In the genomic region with DNA sequence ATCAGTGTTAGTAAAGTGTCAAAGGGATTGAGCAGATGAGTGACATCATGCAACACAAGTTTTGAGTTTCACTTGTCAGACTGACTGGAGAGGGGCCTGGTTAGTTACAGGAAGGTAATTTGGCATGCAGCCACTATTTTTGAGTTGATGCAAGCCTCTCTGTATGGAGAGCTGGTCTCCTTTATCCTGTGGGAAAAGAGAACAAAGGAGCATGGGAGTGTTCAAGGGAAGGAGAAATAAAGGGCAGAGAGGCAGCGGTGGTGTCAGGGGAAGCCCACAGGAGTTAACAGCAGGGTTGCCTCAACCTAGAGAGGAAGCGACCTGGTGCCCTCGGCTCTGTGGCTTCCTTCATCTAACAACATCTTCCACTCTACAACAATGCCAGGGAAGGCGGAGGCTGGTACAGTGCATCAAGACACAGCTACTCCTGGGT, we compare ENCODE assay signal across 16 cellular contexts. TPM values are rescaled to one million over a fixed set of nuclear protein-coding genes. Genes with fewer than 3 reads are reported as not detected.
DNase-seq lines count a peak whose midpoint lies in the region; ATAC-seq, FAIRE-seq and TF ChIP-seq lines count a peak whose summit lies in the region.
"Had no signal": no experiment of that assay in that cellular context is flagged by ENCODE, and none has a peak within 500 bp of the region (broad histone marks: within the 10 kb centered on the region; RNA-seq: fewer than 3 reads in every experiment).

No MANE protein-coding gene starts in this region.

- BruUV-seq in MCF 10A (replicated peaks; lab: Mats Ljungman, UMichigan) (no TSS peak), mammary epithelial cell (replicated peaks; lab: Mats Ljungman, UMichigan) (no TSS peak)

- dilution Hi-C loops in mammary epithelial cell (cut with HindIII; ENCODE audit: low sequenced_read_pairs), result no loop called here

- TF ChIP-seq CTCF in MCF 10A (IDR thresholded peaks at IDR 0.05; ENCODE audit: unreplicated experiment) (no peak), mammary epithelial cell (conservative IDR thresholded peaks at IDR 0.05 in 1 of 2, IDR thresholded peaks at IDR 0.05 in 1 of 2; ENCODE audit: extremely low read depth in 1 of 2, insufficient read depth in 1 of 2, low read depth in 1 of 2, low read length in 2 of 2) (no peak), uterus (IDR thresholded peaks at IDR 0.05) (no peak)
- TF ChIP-seq CTCF in activated CD8-positive, alpha-beta T cell treated with anti-CD3 and anti-CD28 coated beads for 36 hours (IDR thresholded peaks at IDR 0.05), result no peak

- in situ Hi-C loops in mammary epithelial cell (cut with MboI; ENCODE audit: low sequenced_read_pairs in 2 of 2), result no loop called here

- H3K4me1 ChIP-seq in mammary epithelial cell (ENCODE audit: insufficient read depth, low read length) (peaks cover 11% of the 10 kb centered on the region), uterus (no peaks in the 10 kb centered on the region)
- H3K4me1 ChIP-seq: suprapubic skin had no signal

- H3K9me3 ChIP-seq in mammary epithelial cell (replicated peaks; ENCODE audit: insufficient read depth, low read length) (no peaks in the 10 kb centered on the region), uterus (no peaks in the 10 kb centered on the region)
- H3K9me3 ChIP-seq: suprapubic skin had no signal

- no peak overlapping the region for H2AFZ ChIP-seq in mammary epithelial cell (ENCODE audit: low read depth, low read length)
- H2AFZ ChIP-seq: GM23248 had no signal

- H3K4me3 ChIP-seq in mammary epithelial cell (replicated peaks in 1 of 3; ENCODE audit: insufficient read depth in 1 of 3, low read depth in 2 of 3, low read length in 3 of 3), result no peak overlapping the region
- no peak overlapping the region for H3K4me3 ChIP-seq in uterus
- H3K4me3 ChIP-seq: GM23248, suprapubic skin had no signal

- H3K36me3 ChIP-seq in mammary epithelial cell (ENCODE audit: insufficient read depth, low read length) (no peaks in the 10 kb centered on the region), uterus (no peaks in the 10 kb centered on the region)
- H3K36me3 ChIP-seq: suprapubic skin had no signal

- 89% methylated on average over 4 of the region's 4 CpGs for WGBS in mammary epithelial cell (ENCODE audit: low coverage, missing lambda C conversion rate)

- no peaks in the 10 kb centered on the region for H3K79me2 ChIP-seq in mammary epithelial cell (ENCODE audit: insufficient read depth, low read length)

- DNase-seq in MCF 10A (ENCODE audit: unreplicated experiment) (peak; percentile 13), mammary epithelial cell (no peak), posterior cingulate gyrus (no peak), uterus (no peak), H54 (ENCODE audit: insufficient read length, low spot score) (no peak)
- DNase-seq in activated CD8-positive, alpha-beta T cell treated with anti-CD3 and anti-CD28 coated beads for 36 hours, result peak; percentile 76
- DNase-seq in central memory CD8-positive, alpha-beta T cell (ENCODE audit: low spot score in 2 of 2), result peak; percentile 27 to 45
- DNase-seq: AML-193, GM23248, kidney had no signal

- CTCF ChIA-PET in MCF 10A (lab: Yijun Ruan, JAX), result interaction anchor here (0.5 to 0.6 kb wide), 2 partner anchors 39 to 412 kb away, joined by 3 read pairs; no protein-coding TSS in a partner anchor
- CTCF ChIA-PET in mammary epithelial cell (lab: Charles Lee; ENCODE audit: low non-redundant PET), result no interaction called here
- CTCF ChIA-PET in activated CD8-positive, alpha-beta T cell treated with anti-CD3 and anti-CD28 coated beads for 36 hours (lab: Charles Lee), result interaction anchor here (0.9 to 4.1 kb wide), 9 partner anchors 8 to 153 kb away, joined by 3 to 25 read pairs (median 7); no protein-coding TSS in a partner anchor

- no peaks in the 10 kb centered on the region for H3K4me1 Mint-ChIP-seq in MCF 10A (ENCODE audit: insufficient read depth, unreplicated experiment)
- H3K4me1 Mint-ChIP-seq in activated CD8-positive, alpha-beta T cell treated with anti-CD3 and anti-CD28 coated beads for 36 hours (ENCODE audit: low read depth), result peaks cover 81% of the 10 kb centered on the region
- peaks cover 47% of the 10 kb centered on the region for H3K4me1 Mint-ChIP-seq in central memory CD8-positive, alpha-beta T cell
- H3K4me1 Mint-ChIP-seq: WTC11 had no signal

- POLR2A ChIA-PET in MCF 10A (lab: Yijun Ruan, JAX), result no interaction called here
- POLR2A ChIA-PET in activated CD8-positive, alpha-beta T cell treated with anti-CD3 and anti-CD28 coated beads for 36 hours (lab: Charles Lee), result interaction anchor here (0.6 to 14.2 kb wide), 24 partner anchors 8 to 162 kb away, joined by 3 to 237 read pairs (median 5); partner anchors contain the start of genes CD28 and ICOS

- no peaks in the 10 kb centered on the region for H3K9me3 Mint-ChIP-seq in MCF 10A (ENCODE audit: unreplicated experiment)
- H3K9me3 Mint-ChIP-seq in activated CD8-positive, alpha-beta T cell treated with anti-CD3 and anti-CD28 coated beads for 36 hours, result peaks cover 8% of the 10 kb centered on the region
- H3K9me3 Mint-ChIP-seq in central memory CD8-positive, alpha-beta T cell, result no peaks in the 10 kb centered on the region
- H3K9me3 Mint-ChIP-seq: WTC11 had no signal

- H3K27ac ChIP-seq in mammary epithelial cell (ENCODE audit: insufficient read depth, low read depth, low read length) (no peak overlapping the region), uterus (no peak overlapping the region)
- H3K27ac ChIP-seq: GM23248, suprapubic skin had no signal

- no peak overlapping the region for H3K4me2 ChIP-seq in mammary epithelial cell (ENCODE audit: insufficient read depth, low read depth, low read length)

- intact Hi-C loops in MCF 10A (cut with micrococcal nuclease), result no loop called here
- intact Hi-C loops in mammary epithelial cell (cut with micrococcal nuclease), result no loop called here
- intact Hi-C loops in activated CD8-positive, alpha-beta T cell treated with anti-CD3 and anti-CD28 coated beads for 36 hours (cut with micrococcal nuclease), result loop anchor here (2.0 to 5.0 kb wide), 3 partner anchors 17 to 52 kb away; no protein-coding TSS in a partner anchor
- intact Hi-C loops in posterior cingulate gyrus (cut with DNase I), result no loop called here
- intact Hi-C loops in uterus (cut with DNase I; ENCODE audit: low total_unique reads), result no loop called here

- FAIRE-seq in H54 (lab: Jason Lieb, UNC), result no peak
- FAIRE-seq: kidney had no signal

- no peak overlapping the region for H3K27ac Mint-ChIP-seq in MCF 10A (ENCODE audit: low read depth, unreplicated experiment)
- H3K27ac Mint-ChIP-seq in activated CD8-positive, alpha-beta T cell treated with anti-CD3 and anti-CD28 coated beads for 36 hours, result peak overlapping the region; percentile 97
- peak overlapping the region; percentile 86 for H3K27ac Mint-ChIP-seq in central memory CD8-positive, alpha-beta T cell (ENCODE audit: low read depth)
- H3K27ac Mint-ChIP-seq: WTC11 had no signal

- H3K4me3 Mint-ChIP-seq in MCF 10A (ENCODE audit: unreplicated experiment), result no peak overlapping the region
- H3K4me3 Mint-ChIP-seq in activated CD8-positive, alpha-beta T cell treated with anti-CD3 and anti-CD28 coated beads for 36 hours, result peak overlapping the region; percentile 81
- peak overlapping the region; percentile 65 for H3K4me3 Mint-ChIP-seq in central memory CD8-positive, alpha-beta T cell
- H3K4me3 Mint-ChIP-seq: WTC11 had no signal

- no peak for TF ChIP-seq POLR2A in uterus (IDR thresholded peaks at IDR 0.05)
- no peak for TF ChIP-seq POLR2A in H54 (IDR thresholded peaks at IDR 0.05; ENCODE audit: low read depth, low read length)

- ATAC-seq in activated CD8-positive, alpha-beta T cell treated with anti-CD3 and anti-CD28 coated beads for 36 hours, result peak; percentile 46
- peak; percentile 84 for ATAC-seq in central memory CD8-positive, alpha-beta T cell (replicated peaks; ENCODE audit: extremely low read depth, poor library complexity, severe bottlenecking)
- no peak for ATAC-seq in GM18511 (IDR thresholded peaks at IDR 0.05; ENCODE audit: unreplicated experiment)
- ATAC-seq: Panc1, WTC11 had no signal

- H3K36me3 Mint-ChIP-seq in MCF 10A (ENCODE audit: insufficient read depth, unreplicated experiment), result no peaks in the 10 kb centered on the region
- H3K36me3 Mint-ChIP-seq in activated CD8-positive, alpha-beta T cell treated with anti-CD3 and anti-CD28 coated beads for 36 hours (ENCODE audit: low read depth), result peaks cover 63% of the 10 kb centered on the region
- peaks cover 17% of the 10 kb centered on the region for H3K36me3 Mint-ChIP-seq in central memory CD8-positive, alpha-beta T cell (ENCODE audit: insufficient read depth)
- H3K36me3 Mint-ChIP-seq: WTC11 had no signal

- no peak overlapping the region for H3K9ac ChIP-seq in mammary epithelial cell (ENCODE audit: insufficient read depth, low read length)
- H3K9ac ChIP-seq: GM23248 had no signal

- no peaks in the 10 kb centered on the region for H4K20me1 ChIP-seq in mammary epithelial cell (ENCODE audit: insufficient read depth, low read length)

- H3K27me3 ChIP-seq in mammary epithelial cell (ENCODE audit: insufficient read depth, low read length) (peaks cover 2% of the 10 kb centered on the region), uterus (no peaks in the 10 kb centered on the region)
- H3K27me3 ChIP-seq: suprapubic skin had no signal

- H3K27me3 Mint-ChIP-seq in MCF 10A (ENCODE audit: insufficient read depth, unreplicated experiment), result peaks cover 53% of the 10 kb centered on the region
- H3K27me3 Mint-ChIP-seq in activated CD8-positive, alpha-beta T cell treated with anti-CD3 and anti-CD28 coated beads for 36 hours, result no peaks in the 10 kb centered on the region
- no peaks in the 10 kb centered on the region for H3K27me3 Mint-ChIP-seq in central memory CD8-positive, alpha-beta T cell

RNA-seq across cellular contexts. Expression of gene CTLA4, which starts 2.1 kb away (rescaled TPM):
- not detected in 2 replicates for total RNA-seq in MCF 10A (2022)
- not detected for total RNA-seq in mammary epithelial cell
- not detected for polyA plus RNA-seq in mammary epithelial cell
- not detected for polyA minus RNA-seq in mammary epithelial cell
- 10 to 100 TPM; 28.7 to 30.7 TPM for total RNA-seq in activated CD8-positive, alpha-beta T cell treated with anti-CD3 and anti-CD28 coated beads for 36 hours
- under 1 TPM in 1 of 4 donors, not detected in 3; 0.14 TPM for total RNA-seq in uterus
- total RNA-seq: cerebellum, GM23248 had no signal
- polyA plus RNA-seq: GM23248, neural cell had no signal

Comparison
In these comparisons a context has a peak if more than half of its experiments do, and no peak if none do; other contexts are left out.
1. DNase-seq: peak in MCF 10A (single experiment), activated CD8-positive, alpha-beta T cell treated with anti-CD3 and anti-CD28 coated beads for 36 hours (single experiment) and central memory CD8-positive, alpha-beta T cell (2 of 2); none in mammary epithelial cell (single experiment), posterior cingulate gyrus (0 of 10), uterus (0 of 2) and H54 (single experiment).
2. RNA of gene CTLA4, which starts 2.1 kb away (total RNA-seq): 28.7 to 30.7 TPM in activated CD8-positive, alpha-beta T cell treated with anti-CD3 and anti-CD28 coated beads for 36 hours; 0.14 TPM in uterus, not detected in MCF 10A and not detected in mammary epithelial cell; every median in the first group is over 10 times any median in the second.